ENCODE assay signal across 18 cellular contexts in the genomic region with DNA sequence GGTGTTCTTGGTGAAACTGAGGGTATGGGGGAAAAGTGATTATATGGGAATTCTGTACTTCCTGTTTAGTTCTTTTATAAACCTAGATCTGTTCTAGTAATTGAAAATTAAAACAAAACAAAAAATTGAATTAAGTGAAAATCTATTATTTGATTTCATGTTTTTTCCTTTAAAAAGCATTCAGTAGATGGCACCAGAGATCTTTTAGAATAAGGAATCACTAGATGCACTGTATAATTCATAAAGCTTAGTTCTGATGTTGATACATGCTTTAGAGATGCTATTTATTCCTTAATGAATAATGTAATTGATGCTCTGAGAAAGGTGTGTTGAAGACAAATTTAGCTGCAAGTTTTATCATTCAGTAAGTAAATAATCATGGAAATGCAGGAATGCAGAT.
DNase-seq lines count a peak whose midpoint lies in the region; ATAC-seq and TF ChIP-seq lines count a peak whose summit lies in the region.
"Had no signal": no experiment of that assay in that cellular context is flagged by ENCODE, and none has a peak within 500 bp of the region (broad histone marks: within the 10 kb centered on the region; RNA-seq: fewer than 3 reads in every experiment).

No MANE protein-coding gene starts in this region.

- ATAC-seq in foreskin keratinocyte: no peak
- no peak for ATAC-seq in HG03439 (IDR thresholded peaks at IDR 0.05; ENCODE audit: unreplicated experiment)
- ATAC-seq: stimulated activated naive CD8-positive, alpha-beta T cell treated with anti-CD3 and anti-CD28 coated beads, Interleukin-15, amount 100 ng/mL, for 72 hours had no signal

- peak; percentile 39 for TF ChIP-seq CTCF in AG04450 (IDR thresholded peaks at IDR 0.05; ENCODE audit: low read depth, low read length)
- peak; percentile 66 for TF ChIP-seq CTCF in VCaP (conservative IDR thresholded peaks at IDR 0.05)
- TF ChIP-seq CTCF in foreskin keratinocyte (conservative IDR thresholded peaks at IDR 0.05): peak; percentile 56

- peaks cover 8% of the 10 kb centered on the region; the same call in 1 of the 2 replicates for H3K36me3 ChIP-seq in Karpas-422 (ENCODE audit: insufficient read depth, low read length)
- H3K36me3 ChIP-seq: adrenal gland, MG63, vagina had no signal

- H3K27ac ChIP-seq in AG04450 (ENCODE audit: low read depth, low read length): no peak overlapping the region
- H3K27ac ChIP-seq in Karpas-422 (ENCODE audit: low read length): no peak overlapping the region
- no peak overlapping the region for H3K27ac ChIP-seq in VCaP
- H3K27ac ChIP-seq in foreskin keratinocyte: no peak overlapping the region
- H3K27ac ChIP-seq: adrenal gland, vagina had no signal

- peaks cover 75% of the 10 kb centered on the region for H3K79me2 ChIP-seq in Karpas-422 (ENCODE audit: low read length)

- H3K27me3 ChIP-seq in AG04450 (ENCODE audit: control insufficient read depth, insufficient read depth, low read length) (no peaks in the 10 kb centered on the region), Karpas-422 (ENCODE audit: low read length) (no peaks in the 10 kb centered on the region), foreskin keratinocyte (no peaks in the 10 kb centered on the region)
- H3K27me3 ChIP-seq: adrenal gland, MG63, vagina had no signal

- H3K4me2 ChIP-seq in Karpas-422 (ENCODE audit: low read depth, low read length, poor library complexity, severe bottlenecking): no peak overlapping the region

- no peak overlapping the region for H2AFZ ChIP-seq in Karpas-422 (ENCODE audit: low read length)

- H3K9me2 ChIP-seq in Karpas-422 (replicated peaks; ENCODE audit: insufficient read depth, low read length): no peaks in the 10 kb centered on the region

- no peak overlapping the region for H3K4me3 ChIP-seq in AG04450 (ENCODE audit: low read depth, low read length)
- H3K4me3 ChIP-seq in Karpas-422 (ENCODE audit: low read length): no peak overlapping the region
- H3K4me3 ChIP-seq: adrenal gland, MG63, vagina had no signal

- H4K20me1 ChIP-seq in Karpas-422 (ENCODE audit: insufficient read depth, low read depth, low read length): no peaks in the 10 kb centered on the region

- POLR2A ChIA-PET in AG04450 (lab: Yijun Ruan, JAX): no interaction called here

- no peaks in the 10 kb centered on the region for H3K4me1 ChIP-seq in Karpas-422 (ENCODE audit: low read length)
- peaks cover 14% of the 10 kb centered on the region for H3K4me1 ChIP-seq in foreskin keratinocyte
- H3K4me1 ChIP-seq: adrenal gland, Caco-2, vagina had no signal

- DNase-seq in AG04450 (ENCODE audit: low read depth, low spot score): no peak
- peak; percentile 46 for DNase-seq in Karpas-422
- DNase-seq in foreskin keratinocyte: no peak
- DNase-seq in NCI-H774 (lab: John Stamatoyannopoulos, UW): no peak
- no peak for DNase-seq in NOMO-1 (lab: John Stamatoyannopoulos, UW; ENCODE audit: unreplicated experiment in 2 of 2)
- no peak for DNase-seq in activated gamma-delta T cell treated with Interleukin-2 at 50 U/mL for 16 hours
- DNase-seq: activated CD4-positive, alpha-beta memory T cell treated with anti-CD3 and anti-CD28 coated beads for 36 hours; adrenal gland; Caco-2; head of caudate nucleus; mesenchymal stem cell; MG63; NCI-H2081 treated with DMSO at 0.1 percent for 48 hours; NCI-H69; stimulated activated naive CD8-positive, alpha-beta T cell treated with anti-CD3 and anti-CD28 coated beads, Interleukin-15, amount 100 ng/mL, for 72 hours had no signal

- no peak overlapping the region for H3K9ac ChIP-seq in Karpas-422 (ENCODE audit: low read length)

- CTCF ChIA-PET in AG04450 (lab: Charles Lee): interaction anchor here (1.4 kb wide), 1 partner anchor 659 kb away, joined by 3 read pairs; no protein-coding TSS in a partner anchor

- H3K9me3 ChIP-seq in AG04450 (ENCODE audit: control insufficient read depth, insufficient read depth, low read length): no peaks in the 10 kb centered on the region
- H3K9me3 ChIP-seq in Karpas-422 (ENCODE audit: low read length): no peaks in the 10 kb centered on the region
- H3K9me3 ChIP-seq: adrenal gland, MG63 had no signal
